34 cellular contexts compared by ENCODE assay signal in genomic region chr20:56155625-56156024, GRCh38.
"Had no signal": no experiment of that assay in that cellular context is flagged by ENCODE, and none has a peak within 500 bp of the region (broad histone marks: within the 10 kb centered on the region; RNA-seq: fewer than 3 reads in every experiment).

No MANE protein-coding gene starts in this region.

- DNase-seq: Karpas-422, Kasumi-1, MG63, MM.1S, MV-4-11, NCI-H1048, NCI-H1092, NCI-H1092 treated with DMSO at 0.1 percent for 48 hours, NCI-H1105, NCI-H1105 treated with DMSO at 0.1 percent for 48 hours, NCI-H1417, NCI-H1417 treated with DMSO at 0.1 percent for 48 hours, NCI-H1436, NCI-H1436 treated with DMSO at 0.1 percent for 48 hours, NCI-H146, NCI-H1694, NCI-H1694 treated with DMSO at 0.1 percent for 48 hours, NCI-H187, NCI-H187 treated with DMSO at 0.1 percent for 48 hours, NCI-H1930, NCI-H2029, NCI-H2029 treated with DMSO at 0.1 percent for 48 hours, NCI-H2081, NCI-H2081 treated with DMSO at 0.1 percent for 48 hours, NCI-H2107, NCI-H2171, NCI-H2171 treated with DMSO at 0.1 percent for 48 hours, NCI-H2227 treated with DMSO at 0.1 percent for 48 hours, NCI-H226, NCI-H345, NCI-H446, NCI-H446 treated with DMSO at 0.1 percent for 48 hours, NCI-H510A, NCI-H510A treated with DMSO at 0.1 percent for 48 hours had no signal

- H3K36me3 ChIP-seq: MG63 had no signal

- H3K4me3 ChIP-seq: MG63 had no signal

- H3K27me3 ChIP-seq: MG63 had no signal

- H3K9me3 ChIP-seq: MG63 had no signal
